In the genomic region with DNA sequence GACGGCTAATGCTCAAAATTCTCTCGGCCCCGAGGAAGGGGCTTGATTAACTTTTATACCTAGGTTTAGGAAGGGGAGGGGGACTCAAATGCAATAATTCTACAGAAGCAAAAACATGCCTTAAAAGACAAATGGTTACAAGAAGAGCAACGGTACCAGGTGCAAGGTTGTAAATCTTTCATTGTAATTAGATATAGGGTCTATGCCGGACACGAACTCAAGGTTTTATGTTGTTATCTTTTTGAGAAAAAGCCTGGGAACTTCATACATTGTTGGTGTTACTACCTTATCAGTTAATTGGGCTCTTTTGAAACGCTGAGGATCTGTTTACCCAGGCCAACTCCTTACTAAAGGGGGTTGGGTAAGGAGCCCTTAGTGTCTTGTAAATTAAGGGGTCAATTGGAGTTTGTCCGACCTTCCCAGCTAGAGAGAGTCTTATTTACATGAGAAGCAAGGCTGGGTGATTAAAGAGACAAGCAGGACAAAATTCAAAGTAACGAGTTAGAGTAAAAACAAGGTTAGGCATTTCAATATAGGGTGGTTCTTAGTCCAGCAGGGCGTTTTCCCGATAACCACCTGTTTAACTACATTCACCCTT, we compare ENCODE assay signal across 7 cellular contexts. TPM values are rescaled to one million over a fixed set of nuclear protein-coding genes. Genes with fewer than 3 reads are reported as not detected.
DNase-seq lines count a peak whose midpoint lies in the region; ATAC-seq and TF ChIP-seq lines count a peak whose summit lies in the region.
"Not testable (repeated sequence)": the region's sequence is repeated elsewhere in the genome, so short reads cannot be mapped to it uniquely, and the experiment has no call there.

No MANE protein-coding gene starts in this region.

- not testable (repeated sequence) for H3K9ac ChIP-seq in HUES6 (ENCODE audit: low read length)

- H3K4me3 Mint-ChIP-seq in activated B cell treated with CpG ODN at 0.5 μM for 24 hours (peak overlapping the region; percentile 50), nephron progenitor cell (peak overlapping the region; percentile 73)
- not testable (repeated sequence) for H3K4me3 Mint-ChIP-seq in stimulated activated effector memory CD8-positive, alpha-beta T cell treated with anti-CD3 and anti-CD28 coated beads, Interleukin-12 subunit alpha, Interleukin-12 subunit beta, amount 100 ng/mL, for 72 hours

- peaks cover 12% of the 10 kb centered on the region; the same call in 1 of the 2 replicates for H3K27me3 ChIP-seq in HUES6 (ENCODE audit: control insufficient read depth, insufficient read depth, low read length)
- not testable (repeated sequence) for H3K27me3 ChIP-seq in breast epithelium, heart right ventricle, left lung

- WGBS in heart right ventricle, 2 donors: 45 to 54% methylated on average over 11 of the region's 11 CpGs

- not testable (repeated sequence) for H3K27ac ChIP-seq in HUES6 (ENCODE audit: low read depth, low read length)
- H3K27ac ChIP-seq in breast epithelium (peak overlapping the region; percentile 71 to 89), heart right ventricle (peak overlapping the region; percentile 33 to 96 (median 74)), left lung (peak overlapping the region; percentile 50 to 68)

- ATAC-seq in activated B cell treated with CpG ODN at 0.5 μM for 24 hours (ENCODE audit: low read depth); heart right ventricle; left lung; stimulated activated effector memory CD8-positive, alpha-beta T cell treated with anti-CD3 and anti-CD28 coated beads, Interleukin-12 subunit alpha, Interleukin-12 subunit beta, amount 100 ng/mL, for 72 hours: not testable (repeated sequence)

- CTCF ChIA-PET in activated B cell treated with CpG ODN at 0.5 μM for 24 hours (lab: Charles Lee): interaction anchor here (1.2 to 1.8 kb wide), 3 partner anchors 66 to 802 kb away, joined by 3 to 5 read pairs (median 3); no protein-coding TSS in a partner anchor

- H3K27me3 Mint-ChIP-seq in activated B cell treated with CpG ODN at 0.5 μM for 24 hours; nephron progenitor cell (ENCODE audit: low read depth, poor library complexity): not testable (repeated sequence)

- POLR2A ChIA-PET in activated B cell treated with CpG ODN at 0.5 μM for 24 hours (lab: Charles Lee): interaction anchor here (1.0 to 1.1 kb wide), 3 partner anchors 62 to 826 kb away, joined by 3 to 7 read pairs (median 5); a partner anchor contains a TSS

- peaks cover 49% of the 10 kb centered on the region for H3K4me1 Mint-ChIP-seq in activated B cell treated with CpG ODN at 0.5 μM for 24 hours
- H3K4me1 Mint-ChIP-seq in nephron progenitor cell: peaks cover 89% of the 10 kb centered on the region
- H3K4me1 Mint-ChIP-seq in stimulated activated effector memory CD8-positive, alpha-beta T cell treated with anti-CD3 and anti-CD28 coated beads, Interleukin-12 subunit alpha, Interleukin-12 subunit beta, amount 100 ng/mL, for 72 hours: peaks cover 44% of the 10 kb centered on the region

- H3K36me3 Mint-ChIP-seq in activated B cell treated with CpG ODN at 0.5 μM for 24 hours (ENCODE audit: low read depth) (peaks cover 14% of the 10 kb centered on the region), nephron progenitor cell (ENCODE audit: low read depth) (peaks cover 12% of the 10 kb centered on the region)
- H3K36me3 Mint-ChIP-seq in stimulated activated effector memory CD8-positive, alpha-beta T cell treated with anti-CD3 and anti-CD28 coated beads, Interleukin-12 subunit alpha, Interleukin-12 subunit beta, amount 100 ng/mL, for 72 hours: peaks cover 29% of the 10 kb centered on the region

- intact Hi-C loops in activated B cell treated with CpG ODN at 0.5 μM for 24 hours (cut with micrococcal nuclease): loop anchor here (10.0 kb wide), 2 partner anchors 612 to 892 kb away; a partner anchor contains a TSS
- intact Hi-C loops in breast epithelium (cut with DNase I; ENCODE audit: low total_unique reads); left lung (cut with DNase I): not testable (repeated sequence)
- intact Hi-C loops in heart right ventricle (cut with DNase I): loop anchor here in 1 of 10 donors (10.0 kb wide), 1 partner anchor 1042 kb away; no protein-coding TSS in a partner anchor

- peaks cover 52% of the 10 kb centered on the region for H3K4me1 ChIP-seq in HUES6 (ENCODE audit: control insufficient read depth, insufficient read depth, low read length)
- H3K4me1 ChIP-seq in breast epithelium: not testable (repeated sequence)
- H3K4me1 ChIP-seq in heart right ventricle: peaks cover 3 to 66% (median 31%) of the 10 kb centered on the region in 9 donors
- H3K4me1 ChIP-seq in left lung: peaks cover 7 to 50% of the 10 kb centered on the region in 2 donors

- TF ChIP-seq POLR2A in breast epithelium (IDR thresholded peaks at IDR 0.05): not testable (repeated sequence)

- not testable (repeated sequence) for H3K9me3 Mint-ChIP-seq in activated B cell treated with CpG ODN at 0.5 μM for 24 hours; nephron progenitor cell; stimulated activated effector memory CD8-positive, alpha-beta T cell treated with anti-CD3 and anti-CD28 coated beads, Interleukin-12 subunit alpha, Interleukin-12 subunit beta, amount 100 ng/mL, for 72 hours

- H3K4me3 ChIP-seq in HUES6 (ENCODE audit: low read depth, low read length) (peak overlapping the region; percentile 51), breast epithelium (peak overlapping the region in 1 of 3 donors; percentile 47), heart right ventricle (peak overlapping the region in 6 of 10 donors; percentile 5 to 45 (median 22))
- H3K4me3 ChIP-seq in left lung: not testable (repeated sequence)

- H3K36me3 ChIP-seq in HUES6 (ENCODE audit: control insufficient read depth, insufficient read depth, low read length); breast epithelium; heart right ventricle; left lung: not testable (repeated sequence)

- TF ChIP-seq CTCF in activated B cell treated with CpG ODN at 0.5 μM for 24 hours (IDR thresholded peaks at IDR 0.05); breast epithelium (IDR thresholded peaks at IDR 0.05); heart right ventricle (IDR thresholded peaks at IDR 0.05); left lung (IDR thresholded peaks at IDR 0.05); nephron progenitor cell (IDR thresholded peaks at IDR 0.05): not testable (repeated sequence)

- H3K27ac Mint-ChIP-seq in activated B cell treated with CpG ODN at 0.5 μM for 24 hours (peak overlapping the region; percentile 87), nephron progenitor cell (peak overlapping the region; percentile 99)
- H3K27ac Mint-ChIP-seq in stimulated activated effector memory CD8-positive, alpha-beta T cell treated with anti-CD3 and anti-CD28 coated beads, Interleukin-12 subunit alpha, Interleukin-12 subunit beta, amount 100 ng/mL, for 72 hours: peak overlapping the region; percentile 98

- H3K9me3 ChIP-seq in HUES6 (ENCODE audit: control insufficient read depth, insufficient read depth, low read depth, low read length); breast epithelium; heart right ventricle; left lung: not testable (repeated sequence)

- not testable (repeated sequence) for DNase-seq in activated B cell treated with CpG ODN at 0.5 μM for 24 hours; breast epithelium (ENCODE audit: low spot score in 2 of 2); heart right ventricle; left lung; nephron progenitor cell; stimulated activated effector memory CD8-positive, alpha-beta T cell treated with anti-CD3 and anti-CD28 coated beads, Interleukin-12 subunit alpha, Interleukin-12 subunit beta, amount 100 ng/mL, for 72 hours (ENCODE audit: low spot score in 2 of 2)

RNA-seq across cellular contexts. Expression of a gene that starts 3.4 kb away (rescaled TPM):
- 145 and 160 TPM in 2 replicates for total RNA-seq in activated B cell treated with CpG ODN at 0.5 μM for 24 hours
- total RNA-seq in breast epithelium: 100 to 1,000 TPM in 2 of 3 donors, 10 to 100 TPM in 1; 96.2 to 132 (median 109) TPM
- 10 to 100 TPM; 16.1 to 73.8 (median 21.4) TPM for total RNA-seq in heart right ventricle
- 10 to 100 TPM; 33.8 to 54.4 TPM for polyA plus RNA-seq in heart right ventricle
- 100 to 1,000 TPM in 1 of 2 donors, 10 to 100 TPM in 1; 69.7 to 121 TPM for total RNA-seq in left lung
